Comparison of ENCODE assay signal across 23 cellular contexts in genomic region chr3:196590279-196590678, GRCh38. TPM values are rescaled to one million over a fixed set of nuclear protein-coding genes. Genes with fewer than 3 reads are reported as not detected.
"Had no signal": no experiment of that assay in that cellular context is flagged by ENCODE, and none has a peak within 500 bp of the region (broad histone marks: within the 10 kb centered on the region; RNA-seq: fewer than 3 reads in every experiment).

No MANE protein-coding gene starts in this region.

- H3K27ac ChIP-seq: brain microvascular endothelial cell, cardiac muscle cell had no signal

- DNase-seq: activated CD4-positive, alpha-beta memory T cell treated with anti-CD3 and anti-CD28 coated beads for 36 hours; activated CD4-positive, alpha-beta T cell treated with anti-CD3 and anti-CD28 coated beads, Interleukin-2, amount 10 ng/mL, durations not matched to agents 7 days and 5 days; activated CD4-positive, CD25-positive, alpha-beta regulatory T cell; activated gamma-delta T cell treated with Interleukin-2 at 50 U/mL for 16 hours; activated naive CD4-positive, alpha-beta T cell treated with anti-CD3 and anti-CD28 coated beads, Interleukin-2, amount 10 ng/mL, durations not matched to agents 7 days and 5 days; activated naive CD8-positive, alpha-beta T cell treated with anti-CD3 and anti-CD28 coated beads for 36 hours; activated T-cell treated with anti-CD3 and anti-CD28 coated beads, Interleukin-2, amount 50 U/mL, for 72 hours; brain microvascular endothelial cell; MG63; MV-4-11; NCI-H1092 treated with DMSO at 0.1 percent for 48 hours; NCI-H1417 treated with DMSO at 0.1 percent for 48 hours; NCI-H187; NCI-H2081; NCI-H2227 treated with DMSO at 0.1 percent for 48 hours; NCI-H446 treated with DMSO at 0.1 percent for 48 hours; NCI-H526; NCI-H774; NK-92 treated with Interleukin-12 subunit alpha and Interleukin-12 subunit beta, amount 100 ng/mL, for 24 hours; SHP77 treated with DMSO at 0.1 percent for 48 hours; T-helper 2 cell; T1000 had no signal

- H3K9me3 ChIP-seq: MG63 had no signal

- ATAC-seq: activated T-cell treated with anti-CD3 and anti-CD28 coated beads, Interleukin-2, amount 50 U/mL, for 72 hours had no signal

- H3K27me3 ChIP-seq: brain microvascular endothelial cell, cardiac muscle cell had no signal

- H3K4me3 ChIP-seq: cardiac muscle cell, MG63 had no signal

RNA-seq across cellular contexts. Expression of gene NRROS, which starts 49.2 kb away (rescaled TPM):
- polyA plus RNA-seq: cardiac muscle cell had no signal
